Comparison of ENCODE assay signal across 8 cellular contexts in the genomic region with DNA sequence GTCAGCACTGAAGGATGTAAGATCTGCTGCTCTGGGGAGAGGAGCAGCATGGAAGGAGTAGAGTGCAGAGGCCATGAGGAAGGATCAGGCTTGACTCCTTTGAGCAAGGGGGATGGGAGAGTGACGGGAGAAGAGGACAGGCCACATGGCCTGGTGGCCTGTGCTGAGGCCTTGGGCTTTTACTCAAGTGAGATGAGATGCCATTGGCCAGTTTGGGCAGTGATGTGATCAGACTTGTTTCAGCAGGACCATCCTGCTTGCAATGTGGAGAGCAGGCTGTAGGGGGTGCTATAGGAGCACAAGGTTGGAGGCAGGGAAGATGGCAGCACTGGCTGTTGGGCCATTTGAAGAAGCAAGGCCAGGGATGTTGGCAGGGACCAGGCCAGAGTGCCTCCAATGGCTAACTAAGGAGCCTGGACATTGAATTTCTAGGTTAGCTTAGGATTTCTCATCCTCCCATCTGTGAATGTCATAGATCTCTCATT. TPM values are rescaled to one million over a fixed set of nuclear protein-coding genes. Genes with fewer than 3 reads are reported as not detected.
DNase-seq lines count a peak whose midpoint lies in the region; ATAC-seq, FAIRE-seq and TF ChIP-seq lines count a peak whose summit lies in the region.

No MANE protein-coding gene starts in this region.

- no peak for ATAC-seq in HG02623 (IDR thresholded peaks at IDR 0.05; ENCODE audit: unreplicated experiment)

- in situ Hi-C loops in KBM-7 (cut with MboI; ENCODE audit: low pct_unique_long_range_greater_than_20kb, low sequenced_read_pairs), result no loop called here

- H3K9me3 ChIP-seq in small intestine (ENCODE audit: control insufficient read depth, low read depth), result no peaks in the 10 kb centered on the region

- TF ChIP-seq CTCF in D721Med (IDR thresholded peaks at IDR 0.05; ENCODE audit: insufficient read depth, missing control alignments), result peak; percentile 40

- 83 to 85% (median 83%) methylated on average over 1 of the region's 1 CpG for WGBS in small intestine, 3 donors

- no peak for TF ChIP-seq POLR2A in erythroblast (IDR thresholded peaks at IDR 0.05; ENCODE audit: low read length)

- H3K27ac ChIP-seq in small intestine (ENCODE audit: low read depth in 1 of 2, low read length in 1 of 2), result no peak overlapping the region

- no peak overlapping the region for H3K4me3 ChIP-seq in small intestine (ENCODE audit: low read depth in 1 of 2, low read length in 2 of 2)

- DNase-seq in D721Med (ENCODE audit: insufficient read length, low spot score), result no peak
- peak; percentile 92 for DNase-seq in KBM-7
- DNase-seq in activated CD4-positive, alpha-beta T cell treated with anti-CD3 and anti-CD28 coated beads for 48 hours, result peak; percentile 83
- DNase-seq in erythroblast (lab: John Stamatoyannopoulos, UW), result peak; percentile 61 to 70
- DNase-seq in small intestine, result peak; percentile 22
- no peak for DNase-seq in DMS153 (lab: John Stamatoyannopoulos, UW)
- no peak for DNase-seq in NCI-H2196 treated with DMSO at 0.1 percent for 48 hours (lab: John Stamatoyannopoulos, UW; ENCODE audit: unreplicated experiment)

- no peaks in the 10 kb centered on the region for H3K4me1 ChIP-seq in small intestine (ENCODE audit: control insufficient read depth in 2 of 2, insufficient read depth in 1 of 2, low read depth in 1 of 2, low read length in 1 of 2)

- H3K27me3 ChIP-seq in small intestine (ENCODE audit: control insufficient read depth in 2 of 2, insufficient read depth in 2 of 2, low read length in 2 of 2), result no peaks in the 10 kb centered on the region

- FAIRE-seq in D721Med (lab: Jason Lieb, UNC), result no peak
- no peak for FAIRE-seq in small intestine (lab: Jason Lieb, UNC)

- H3K36me3 ChIP-seq in small intestine (ENCODE audit: control insufficient read depth in 2 of 2, insufficient read depth in 2 of 2, low read length in 2 of 2), result peaks cover 0 to 10% of the 10 kb centered on the region in 2 donors

RNA-seq across cellular contexts. Expression of a gene that starts 23.6 kb away (rescaled TPM):
- polyA plus RNA-seq in small intestine, result under 1 TPM in 1 of 3 donors, not detected in 2; 0.04 TPM

RNA-seq across cellular contexts. Expression of a gene that starts 34.9 kb away (rescaled TPM):
- 10 to 100 TPM in 1 of 3 donors, 1 to 10 TPM in 2; 4.7 to 10.1 (median 6.2) TPM for polyA plus RNA-seq in small intestine

Comparison
In these comparisons a context has a peak if more than half of its experiments do, and no peak if none do; other contexts are left out.
1. DNase-seq: peak in KBM-7 (single experiment), activated CD4-positive, alpha-beta T cell treated with anti-CD3 and anti-CD28 coated beads for 48 hours (single experiment), erythroblast (2 of 2) and small intestine (single experiment); none in D721Med (single experiment), DMS153 (single experiment) and NCI-H2196 treated with DMSO at 0.1 percent for 48 hours (single experiment).